In the genomic region with DNA sequence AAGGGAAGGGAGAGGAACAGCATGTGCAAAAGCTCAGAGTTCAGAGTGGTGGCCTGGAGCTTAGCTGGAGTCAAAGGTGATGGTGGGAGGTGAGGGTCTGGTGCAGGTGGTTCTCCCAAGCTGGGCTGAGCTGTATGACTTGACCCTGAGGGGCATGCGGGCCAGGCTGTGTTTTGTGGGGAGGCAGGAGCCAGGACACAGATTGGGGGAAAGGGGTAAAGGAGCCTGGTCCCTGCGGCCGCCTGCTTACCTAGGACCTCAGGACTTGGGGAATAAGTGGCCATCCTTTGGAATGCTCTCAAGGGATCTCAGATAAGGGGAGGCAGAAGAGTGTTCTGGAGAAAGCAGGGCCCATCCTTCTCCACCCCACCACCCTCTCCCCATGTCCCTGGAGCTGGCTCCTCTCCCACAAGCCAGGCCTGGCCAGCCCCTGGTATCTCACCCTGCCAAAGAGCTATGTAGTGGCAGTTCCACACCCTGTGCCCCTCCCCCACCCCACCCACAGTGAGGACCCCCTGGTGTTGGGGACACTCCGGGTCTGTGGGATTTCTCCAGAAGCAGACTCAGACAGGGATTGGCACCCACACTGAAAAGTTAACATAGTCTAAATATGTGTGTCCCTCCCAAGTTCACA, we compare ENCODE assay signal across 26 cellular contexts.
"Had no signal": no experiment of that assay in that cellular context is flagged by ENCODE, and none has a peak within 500 bp of the region (broad histone marks: within the 10 kb centered on the region; RNA-seq: fewer than 3 reads in every experiment).

No MANE protein-coding gene starts in this region.

- ATAC-seq: activated CD4-positive, CD25-positive, alpha-beta regulatory T cell treated with anti-CD3 and anti-CD28 coated beads, Interleukin-2, amount 50 U/mL, for 24 hours; natural killer cell; stimulated activated effector memory CD8-positive, alpha-beta T cell treated with anti-CD3 and anti-CD28 coated beads, Interleukin-12 subunit alpha, Interleukin-12 subunit beta, amount 100 ng/mL, for 72 hours had no signal

- DNase-seq: activated CD4-positive, alpha-beta T cell treated with anti-CD3 and anti-CD28 coated beads for 48 hours; activated CD4-positive, alpha-beta T cell treated with anti-CD3 and anti-CD28 coated beads, Interleukin-2, amount 50 U/mL, for 48 hours; activated CD8-positive, alpha-beta memory T cell treated with anti-CD3 and anti-CD28 coated beads for 24 hours; activated CD8-positive, alpha-beta memory T cell treated with anti-CD3 and anti-CD28 coated beads, Interleukin-2, amount 50 U/mL, for 4 hours; activated naive CD4-positive, alpha-beta T cell treated with Interleukin-2 at 50 U/mL for 16 hours; activated T-cell treated with anti-CD3 and anti-CD28 coated beads, Interleukin-2, amount 50 U/mL, for 1 hour; dermis blood vessel endothelial cell; effector CD4-positive, alpha-beta T cell; left ventricle myocardium inferior; natural killer cell; stimulated activated CD4-positive, alpha-beta T cell treated with anti-CD3 and anti-CD28 coated beads, Interleukin-4, amount 100 ng/mL, for 24 hours; T-helper 1 cell had no signal

- H3K36me3 ChIP-seq: left ventricle myocardium inferior, right lobe of liver, thoracic aorta, uterus had no signal

- H3K27ac ChIP-seq: epithelial cell of prostate, left ventricle myocardium inferior, right lobe of liver, skin epidermis, thoracic aorta, uterus had no signal

- H3K9me3 ChIP-seq: left ventricle myocardium inferior, right lobe of liver, thoracic aorta, uterus had no signal

- H3K4me3 ChIP-seq: lung, right lobe of liver, uterus had no signal

- FAIRE-seq: bronchial epithelial cell, colon, endometrium, frontal cortex, islet of Langerhans, TTC549 had no signal
